In the genomic region with DNA sequence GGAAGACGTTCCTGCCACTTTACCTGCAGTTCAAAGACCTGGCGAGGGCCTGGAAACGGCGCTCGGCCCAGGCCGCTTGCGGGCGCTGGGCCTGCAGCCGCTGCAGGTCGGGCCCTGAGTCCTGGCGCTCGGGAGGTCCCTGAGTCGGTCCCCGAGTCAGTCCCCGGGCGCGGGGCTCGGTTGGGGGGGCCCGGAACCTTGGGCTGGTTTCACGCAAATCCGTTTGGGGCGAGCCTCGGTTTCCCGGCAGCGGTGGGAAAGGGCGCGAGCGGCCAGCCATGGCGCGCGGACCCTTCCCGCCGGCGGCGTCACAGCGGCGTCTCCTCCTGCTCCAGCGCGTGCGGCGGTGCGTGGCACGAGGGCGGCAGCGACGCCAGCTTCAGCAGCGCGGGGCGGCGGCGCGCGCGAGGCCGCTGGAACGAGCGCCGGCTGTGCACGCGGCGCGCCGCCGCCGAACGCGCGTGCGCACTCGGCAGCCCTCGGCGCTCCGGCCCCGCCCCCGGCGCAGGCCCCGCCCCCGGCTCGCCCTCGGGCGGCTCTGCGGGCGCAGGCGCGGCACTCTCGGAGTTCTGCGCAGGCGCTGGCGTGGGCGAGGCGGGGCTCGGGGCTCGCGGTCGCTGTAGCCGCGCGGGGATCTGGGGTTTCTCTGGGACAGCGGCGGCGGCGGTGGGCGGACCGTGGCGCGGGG, we compare ENCODE assay signal across 1 cellular context.
TF ChIP-seq lines count a peak whose summit lies in the region.

No MANE protein-coding gene starts in this region.

TF ChIP-seq in HepG2, 621 proteins besides CTCF, POLR2A, EP300 and RAD21 (continued from another document and continues in another):
- TF ChIP-seq, protein P1, sequence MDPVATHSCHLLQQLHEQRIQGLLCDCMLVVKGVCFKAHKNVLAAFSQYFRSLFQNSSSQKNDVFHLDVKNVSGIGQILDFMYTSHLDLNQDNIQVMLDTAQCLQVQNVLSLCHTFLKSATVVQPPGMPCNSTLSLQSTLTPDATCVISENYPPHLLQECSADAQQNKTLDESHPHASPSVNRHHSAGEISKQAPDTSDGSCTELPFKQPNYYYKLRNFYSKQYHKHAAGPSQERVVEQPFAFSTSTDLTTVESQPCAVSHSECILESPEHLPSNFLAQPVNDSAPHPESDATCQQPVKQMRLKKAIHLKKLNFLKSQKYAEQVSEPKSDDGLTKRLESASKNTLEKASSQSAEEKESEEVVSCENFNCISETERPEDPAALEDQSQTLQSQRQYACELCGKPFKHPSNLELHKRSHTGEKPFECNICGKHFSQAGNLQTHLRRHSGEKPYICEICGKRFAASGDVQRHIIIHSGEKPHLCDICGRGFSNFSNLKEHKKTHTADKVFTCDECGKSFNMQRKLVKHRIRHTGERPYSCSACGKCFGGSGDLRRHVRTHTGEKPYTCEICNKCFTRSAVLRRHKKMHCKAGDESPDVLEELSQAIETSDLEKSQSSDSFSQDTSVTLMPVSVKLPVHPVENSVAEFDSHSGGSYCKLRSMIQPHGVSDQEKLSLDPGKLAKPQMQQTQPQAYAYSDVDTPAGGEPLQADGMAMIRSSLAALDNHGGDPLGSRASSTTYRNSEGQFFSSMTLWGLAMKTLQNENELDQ (CRISPR knock-in tag; IDR thresholded peaks at IDR 0.05; ENCODE audit: borderline replicate concordance): 0 out of 2 replicates have a peak, but pooled peaks have one; percentile 74
- TF ChIP-seq, protein P2, sequence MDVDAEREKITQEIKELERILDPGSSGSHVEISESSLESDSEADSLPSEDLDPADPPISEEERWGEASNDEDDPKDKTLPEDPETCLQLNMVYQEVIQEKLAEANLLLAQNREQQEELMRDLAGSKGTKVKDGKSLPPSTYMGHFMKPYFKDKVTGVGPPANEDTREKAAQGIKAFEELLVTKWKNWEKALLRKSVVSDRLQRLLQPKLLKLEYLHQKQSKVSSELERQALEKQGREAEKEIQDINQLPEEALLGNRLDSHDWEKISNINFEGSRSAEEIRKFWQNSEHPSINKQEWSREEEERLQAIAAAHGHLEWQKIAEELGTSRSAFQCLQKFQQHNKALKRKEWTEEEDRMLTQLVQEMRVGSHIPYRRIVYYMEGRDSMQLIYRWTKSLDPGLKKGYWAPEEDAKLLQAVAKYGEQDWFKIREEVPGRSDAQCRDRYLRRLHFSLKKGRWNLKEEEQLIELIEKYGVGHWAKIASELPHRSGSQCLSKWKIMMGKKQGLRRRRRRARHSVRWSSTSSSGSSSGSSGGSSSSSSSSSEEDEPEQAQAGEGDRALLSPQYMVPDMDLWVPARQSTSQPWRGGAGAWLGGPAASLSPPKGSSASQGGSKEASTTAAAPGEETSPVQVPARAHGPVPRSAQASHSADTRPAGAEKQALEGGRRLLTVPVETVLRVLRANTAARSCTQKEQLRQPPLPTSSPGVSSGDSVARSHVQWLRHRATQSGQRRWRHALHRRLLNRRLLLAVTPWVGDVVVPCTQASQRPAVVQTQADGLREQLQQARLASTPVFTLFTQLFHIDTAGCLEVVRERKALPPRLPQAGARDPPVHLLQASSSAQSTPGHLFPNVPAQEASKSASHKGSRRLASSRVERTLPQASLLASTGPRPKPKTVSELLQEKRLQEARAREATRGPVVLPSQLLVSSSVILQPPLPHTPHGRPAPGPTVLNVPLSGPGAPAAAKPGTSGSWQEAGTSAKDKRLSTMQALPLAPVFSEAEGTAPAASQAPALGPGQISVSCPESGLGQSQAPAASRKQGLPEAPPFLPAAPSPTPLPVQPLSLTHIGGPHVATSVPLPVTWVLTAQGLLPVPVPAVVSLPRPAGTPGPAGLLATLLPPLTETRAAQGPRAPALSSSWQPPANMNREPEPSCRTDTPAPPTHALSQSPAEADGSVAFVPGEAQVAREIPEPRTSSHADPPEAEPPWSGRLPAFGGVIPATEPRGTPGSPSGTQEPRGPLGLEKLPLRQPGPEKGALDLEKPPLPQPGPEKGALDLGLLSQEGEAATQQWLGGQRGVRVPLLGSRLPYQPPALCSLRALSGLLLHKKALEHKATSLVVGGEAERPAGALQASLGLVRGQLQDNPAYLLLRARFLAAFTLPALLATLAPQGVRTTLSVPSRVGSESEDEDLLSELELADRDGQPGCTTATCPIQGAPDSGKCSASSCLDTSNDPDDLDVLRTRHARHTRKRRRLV (CRISPR knock-in tag; IDR thresholded peaks at IDR 0.05): 0 out of 2 replicates have a peak, but pooled peaks have one; percentile 42
- TF ChIP-seq ARID2 (CRISPR knock-in tag; IDR thresholded peaks at IDR 0.05; ENCODE audit: borderline replicate concordance): no peak
- peak; percentile 63; the same call in 1 of the 2 replicates for TF ChIP-seq SAP130 (CRISPR knock-in tag; IDR thresholded peaks at IDR 0.05; ENCODE audit: low read depth)
- peak; percentile 95; the same call in 1 of the 2 replicates for TF ChIP-seq EEA1 (CRISPR knock-in tag; IDR thresholded peaks at IDR 0.05; ENCODE audit: borderline replicate concordance)
- no peak for TF ChIP-seq SP5 (CRISPR knock-in tag; IDR thresholded peaks at IDR 0.05; ENCODE audit: borderline replicate concordance, low read depth)
- TF ChIP-seq ZNF616 (CRISPR knock-in tag; IDR thresholded peaks at IDR 0.05; ENCODE audit: low read depth): peak; percentile 97
- TF ChIP-seq HMG20A (CRISPR knock-in tag; IDR thresholded peaks at IDR 0.05; ENCODE audit: borderline replicate concordance): no peak
- peak; percentile 54 for TF ChIP-seq AGO2 (optimal IDR thresholded peaks at IDR 0.05; ENCODE audit: low read depth, low read length)
- peak; percentile 98 for TF ChIP-seq CHCHD3 (CRISPR knock-in tag; IDR thresholded peaks at IDR 0.05)
- TF ChIP-seq, protein P3, sequence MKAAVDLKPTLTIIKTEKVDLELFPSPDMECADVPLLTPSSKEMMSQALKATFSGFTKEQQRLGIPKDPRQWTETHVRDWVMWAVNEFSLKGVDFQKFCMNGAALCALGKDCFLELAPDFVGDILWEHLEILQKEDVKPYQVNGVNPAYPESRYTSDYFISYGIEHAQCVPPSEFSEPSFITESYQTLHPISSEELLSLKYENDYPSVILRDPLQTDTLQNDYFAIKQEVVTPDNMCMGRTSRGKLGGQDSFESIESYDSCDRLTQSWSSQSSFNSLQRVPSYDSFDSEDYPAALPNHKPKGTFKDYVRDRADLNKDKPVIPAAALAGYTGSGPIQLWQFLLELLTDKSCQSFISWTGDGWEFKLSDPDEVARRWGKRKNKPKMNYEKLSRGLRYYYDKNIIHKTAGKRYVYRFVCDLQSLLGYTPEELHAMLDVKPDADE (CRISPR knock-in tag; IDR thresholded peaks at IDR 0.05): peak; percentile 98
- TF ChIP-seq, protein P4, sequence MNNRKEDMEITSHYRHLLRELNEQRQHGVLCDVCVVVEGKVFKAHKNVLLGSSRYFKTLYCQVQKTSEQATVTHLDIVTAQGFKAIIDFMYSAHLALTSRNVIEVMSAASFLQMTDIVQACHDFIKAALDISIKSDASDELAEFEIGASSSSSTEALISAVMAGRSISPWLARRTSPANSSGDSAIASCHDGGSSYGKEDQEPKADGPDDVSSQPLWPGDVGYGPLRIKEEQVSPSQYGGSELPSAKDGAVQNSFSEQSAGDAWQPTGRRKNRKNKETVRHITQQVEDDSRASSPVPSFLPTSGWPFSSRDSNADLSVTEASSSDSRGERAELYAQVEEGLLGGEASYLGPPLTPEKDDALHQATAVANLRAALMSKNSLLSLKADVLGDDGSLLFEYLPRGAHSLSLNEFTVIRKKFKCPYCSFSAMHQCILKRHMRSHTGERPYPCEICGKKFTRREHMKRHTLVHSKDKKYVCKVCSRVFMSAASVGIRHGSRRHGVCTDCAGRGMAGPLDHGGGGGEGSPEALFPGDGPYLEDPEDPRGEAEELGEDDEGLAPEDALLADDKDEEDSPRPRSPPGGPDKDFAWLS (CRISPR knock-in tag; IDR thresholded peaks at IDR 0.05; ENCODE audit: borderline replicate concordance): no peak
- TF ChIP-seq ZNF10 (CRISPR knock-in tag; IDR thresholded peaks at IDR 0.05; ENCODE audit: borderline replicate concordance, low read depth): no peak
- TF ChIP-seq ZNF251 (CRISPR knock-in tag; IDR thresholded peaks at IDR 0.05): no peak
- TF ChIP-seq, protein P5, sequence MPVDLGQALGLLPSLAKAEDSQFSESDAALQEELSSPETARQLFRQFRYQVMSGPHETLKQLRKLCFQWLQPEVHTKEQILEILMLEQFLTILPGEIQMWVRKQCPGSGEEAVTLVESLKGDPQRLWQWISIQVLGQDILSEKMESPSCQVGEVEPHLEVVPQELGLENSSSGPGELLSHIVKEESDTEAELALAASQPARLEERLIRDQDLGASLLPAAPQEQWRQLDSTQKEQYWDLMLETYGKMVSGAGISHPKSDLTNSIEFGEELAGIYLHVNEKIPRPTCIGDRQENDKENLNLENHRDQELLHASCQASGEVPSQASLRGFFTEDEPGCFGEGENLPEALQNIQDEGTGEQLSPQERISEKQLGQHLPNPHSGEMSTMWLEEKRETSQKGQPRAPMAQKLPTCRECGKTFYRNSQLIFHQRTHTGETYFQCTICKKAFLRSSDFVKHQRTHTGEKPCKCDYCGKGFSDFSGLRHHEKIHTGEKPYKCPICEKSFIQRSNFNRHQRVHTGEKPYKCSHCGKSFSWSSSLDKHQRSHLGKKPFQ (CRISPR knock-in tag; IDR thresholded peaks at IDR 0.05; ENCODE audit: insufficient replicate concordance): peak; percentile 77
- 0 out of 2 replicates have a peak, but pooled peaks have one; percentile 21 for TF ChIP-seq ZNF7 (CRISPR knock-in tag; IDR thresholded peaks at IDR 0.05)
- TF ChIP-seq, protein P6, sequence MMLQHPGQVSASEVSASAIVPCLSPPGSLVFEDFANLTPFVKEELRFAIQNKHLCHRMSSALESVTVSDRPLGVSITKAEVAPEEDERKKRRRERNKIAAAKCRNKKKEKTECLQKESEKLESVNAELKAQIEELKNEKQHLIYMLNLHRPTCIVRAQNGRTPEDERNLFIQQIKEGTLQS (CRISPR knock-in tag; IDR thresholded peaks at IDR 0.05): peak; percentile 73
- TF ChIP-seq ZMAT3 (CRISPR knock-in tag; conservative IDR thresholded peaks at IDR 0.05): peak; percentile 97
- TF ChIP-seq, protein P7, sequence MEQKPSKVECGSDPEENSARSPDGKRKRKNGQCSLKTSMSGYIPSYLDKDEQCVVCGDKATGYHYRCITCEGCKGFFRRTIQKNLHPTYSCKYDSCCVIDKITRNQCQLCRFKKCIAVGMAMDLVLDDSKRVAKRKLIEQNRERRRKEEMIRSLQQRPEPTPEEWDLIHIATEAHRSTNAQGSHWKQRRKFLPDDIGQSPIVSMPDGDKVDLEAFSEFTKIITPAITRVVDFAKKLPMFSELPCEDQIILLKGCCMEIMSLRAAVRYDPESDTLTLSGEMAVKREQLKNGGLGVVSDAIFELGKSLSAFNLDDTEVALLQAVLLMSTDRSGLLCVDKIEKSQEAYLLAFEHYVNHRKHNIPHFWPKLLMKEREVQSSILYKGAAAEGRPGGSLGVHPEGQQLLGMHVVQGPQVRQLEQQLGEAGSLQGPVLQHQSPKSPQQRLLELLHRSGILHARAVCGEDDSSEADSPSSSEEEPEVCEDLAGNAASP (CRISPR knock-in tag; IDR thresholded peaks at IDR 0.05; ENCODE audit: borderline replicate concordance): peak; percentile 26; the same call in 1 of the 2 replicates
- TF ChIP-seq KLF13 (CRISPR knock-in tag; IDR thresholded peaks at IDR 0.05): 0 out of 2 replicates have a peak, but pooled peaks have one; percentile 70
- TF ChIP-seq NFIB (CRISPR knock-in tag; IDR thresholded peaks at IDR 0.05; ENCODE audit: borderline replicate concordance): no peak; the same call in 1 of the 2 replicates
- TF ChIP-seq MIER2 (CRISPR knock-in tag; IDR thresholded peaks at IDR 0.05): no peak
- no peak; the same call in 1 of the 2 replicates for TF ChIP-seq TARDBP (CRISPR knock-in tag; IDR thresholded peaks at IDR 0.05)
- TF ChIP-seq, protein P8, sequence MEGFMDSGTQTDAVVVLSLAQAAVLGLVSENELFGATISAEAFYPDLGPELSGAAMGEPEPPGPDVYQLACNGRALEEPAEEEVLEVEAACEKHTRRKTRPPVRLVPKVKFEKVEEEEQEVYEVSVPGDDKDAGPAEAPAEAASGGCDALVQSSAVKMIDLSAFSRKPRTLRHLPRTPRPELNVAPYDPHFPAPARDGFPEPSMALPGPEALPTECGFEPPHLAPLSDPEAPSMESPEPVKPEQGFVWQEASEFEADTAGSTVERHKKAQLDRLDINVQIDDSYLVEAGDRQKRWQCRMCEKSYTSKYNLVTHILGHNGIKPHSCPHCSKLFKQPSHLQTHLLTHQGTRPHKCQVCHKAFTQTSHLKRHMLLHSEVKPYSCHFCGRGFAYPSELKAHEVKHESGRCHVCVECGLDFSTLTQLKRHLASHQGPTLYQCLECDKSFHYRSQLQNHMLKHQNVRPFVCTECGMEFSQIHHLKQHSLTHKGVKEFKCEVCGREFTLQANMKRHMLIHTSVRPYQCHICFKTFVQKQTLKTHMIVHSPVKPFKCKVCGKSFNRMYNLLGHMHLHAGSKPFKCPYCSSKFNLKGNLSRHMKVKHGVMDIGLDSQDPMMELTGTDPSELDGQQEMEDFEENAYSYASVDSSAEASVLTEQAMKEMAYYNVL (CRISPR knock-in tag; IDR thresholded peaks at IDR 0.05; ENCODE audit: borderline replicate concordance): 0 out of 2 replicates have a peak, but pooled peaks have one; percentile 34
- TF ChIP-seq CBFB (CRISPR knock-in tag; IDR thresholded peaks at IDR 0.05): no peak
- peak; percentile 93; the same call in 1 of the 2 replicates for TF ChIP-seq ISX (CRISPR knock-in tag; conservative IDR thresholded peaks at IDR 0.05)
- TF ChIP-seq ZNF724P (CRISPR knock-in tag; IDR thresholded peaks at IDR 0.05; ENCODE audit: borderline replicate concordance): peak; percentile 84; the same call in 1 of the 2 replicates
- 0 out of 2 replicates have a peak, but pooled peaks have one; percentile 27 for TF ChIP-seq FOXA3 (CRISPR knock-in tag; IDR thresholded peaks at IDR 0.05)
- no peak for TF ChIP-seq THYN1 (CRISPR knock-in tag; IDR thresholded peaks at IDR 0.05; ENCODE audit: borderline replicate concordance, low read depth)
- peak; percentile 57; the same call in 1 of the 2 replicates for TF ChIP-seq JUND (CRISPR knock-in tag; IDR thresholded peaks at IDR 0.05)
- peak; percentile 97 for TF ChIP-seq ZNF451 (CRISPR knock-in tag; IDR thresholded peaks at IDR 0.05)
- TF ChIP-seq ARNT2 (CRISPR knock-in tag; IDR thresholded peaks at IDR 0.05; ENCODE audit: low read depth): peak; percentile 99
- TF ChIP-seq ZNF605 (CRISPR knock-in tag; IDR thresholded peaks at IDR 0.05): 0 out of 2 replicates have a peak, but pooled peaks have one; percentile 70
- TF ChIP-seq NFYB (CRISPR knock-in tag; IDR thresholded peaks at IDR 0.05): no peak
- TF ChIP-seq GLI4 (CRISPR knock-in tag; IDR thresholded peaks at IDR 0.05; ENCODE audit: borderline replicate concordance): peak; percentile 93
- TF ChIP-seq ZSCAN30 (CRISPR knock-in tag; IDR thresholded peaks at IDR 0.05): no peak
- no peak for TF ChIP-seq SMARCC2 (IDR thresholded peaks at IDR 0.05)
- TF ChIP-seq ZNF337 (CRISPR knock-in tag; IDR thresholded peaks at IDR 0.05; ENCODE audit: borderline replicate concordance, low read depth): 0 out of 2 replicates have a peak, but pooled peaks have one; percentile 35
- TF ChIP-seq CAMTA2 (CRISPR knock-in tag; IDR thresholded peaks at IDR 0.05; ENCODE audit: borderline replicate concordance): 0 out of 2 replicates have a peak, but pooled peaks have one; percentile 78
- TF ChIP-seq ZNF776 (CRISPR knock-in tag; IDR thresholded peaks at IDR 0.05): peak; percentile 97
- TF ChIP-seq ZNF552 (CRISPR knock-in tag; IDR thresholded peaks at IDR 0.05; ENCODE audit: borderline replicate concordance): peak; percentile 93
- TF ChIP-seq NKX3-1 (CRISPR knock-in tag; IDR thresholded peaks at IDR 0.05): peak; percentile 97
- TF ChIP-seq MAF1 (CRISPR knock-in tag; IDR thresholded peaks at IDR 0.05; ENCODE audit: borderline replicate concordance): no peak
- TF ChIP-seq TRIM24 (CRISPR knock-in tag; IDR thresholded peaks at IDR 0.05): no peak
- TF ChIP-seq HNRNPK (IDR thresholded peaks at IDR 0.05; ENCODE audit: low read depth, low read length, poor library complexity, severe bottlenecking): peak; percentile 9
- TF ChIP-seq NCOA2 (CRISPR knock-in tag; IDR thresholded peaks at IDR 0.05): peak; percentile 54; the same call in 1 of the 2 replicates
- no peak for TF ChIP-seq PTBP1 (IDR thresholded peaks at IDR 0.05; ENCODE audit: low read depth, low read length, poor library complexity, severe bottlenecking)
- TF ChIP-seq RFX1 (IDR thresholded peaks at IDR 0.05): no peak
